Comparison of ENCODE assay signal across 26 cellular contexts in the genomic region with DNA sequence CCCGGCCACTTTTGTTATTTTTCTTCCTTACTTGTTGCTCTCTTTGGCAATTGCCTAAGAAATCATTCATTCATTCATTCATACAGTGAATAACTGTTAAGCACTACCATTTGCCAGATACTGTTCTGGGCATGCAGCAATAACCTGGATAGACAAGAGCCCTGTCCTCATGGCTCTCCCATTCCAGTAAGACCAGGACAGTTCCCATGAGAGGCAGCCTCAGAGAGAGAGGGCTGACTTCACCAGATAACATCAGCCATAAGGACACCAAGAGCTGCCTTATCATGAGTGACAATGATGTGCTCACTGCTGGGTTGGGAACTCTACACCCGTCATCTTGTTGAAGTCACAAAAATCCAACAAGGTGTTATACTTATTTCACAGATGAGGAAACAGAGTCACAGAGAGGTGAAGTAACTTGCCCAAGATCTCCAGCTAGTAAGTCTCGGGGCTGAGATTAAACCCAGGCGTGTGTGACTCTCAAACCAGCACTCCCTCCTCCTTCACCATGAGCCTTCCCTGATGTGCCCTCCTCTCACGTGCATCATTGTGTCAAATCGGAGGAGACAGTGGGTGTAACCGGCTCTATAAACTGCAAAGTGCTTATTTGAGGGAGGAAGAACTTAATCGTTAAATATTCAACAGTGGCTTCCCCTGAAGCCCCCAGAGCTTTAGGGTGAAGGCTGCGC.
"Had no signal": no experiment of that assay in that cellular context is flagged by ENCODE, and none has a peak within 500 bp of the region (broad histone marks: within the 10 kb centered on the region; RNA-seq: fewer than 3 reads in every experiment).

No MANE protein-coding gene starts in this region.

- H3K27ac Mint-ChIP-seq: activated CD4-positive, alpha-beta T cell treated with anti-CD3 and anti-CD28 coated beads, Interleukin-2, amount 10 ng/mL, durations not matched to agents 7 days and 5 days; activated CD8-positive, alpha-beta memory T cell treated with anti-CD3 and anti-CD28 coated beads, Interleukin-2, amount 10 ng/mL, durations not matched to agents 7 days and 5 days; activated CD8-positive, alpha-beta T cell treated with anti-CD3 and anti-CD28 coated beads for 36 hours; activated naive CD4-positive, alpha-beta T cell treated with anti-CD3 and anti-CD28 coated beads, Interleukin-2, amount 50 U/mL, for 24 hours; activated T-helper 1 cell treated with anti-CD3 and anti-CD28 coated beads, Interleukin-12 subunit alpha, Interleukin-12 subunit beta, Interleukin-2, Interleukin-4 antibody, amounts not matched to agents 30 ng/mL and 10 ng/mL and 1 ng/mL, durations not matched to agents 14 hours and 24 hours and 36 hours; memory B cell; nephron progenitor cell; stimulated activated effector memory CD8-positive, alpha-beta T cell treated with anti-CD3 and anti-CD28 coated beads, Interleukin-12 subunit alpha, Interleukin-12 subunit beta, amount 100 ng/mL, for 72 hours; stimulated activated naive CD8-positive, alpha-beta T cell treated with anti-CD3 and anti-CD28 coated beads, Interleukin-15, amount 100 ng/mL, for 72 hours had no signal

- H3K27me3 ChIP-seq: esophagus muscularis mucosa, gastrocnemius medialis, right lobe of liver, tibial nerve had no signal

- H3K4me1 Mint-ChIP-seq: activated CD8-positive, alpha-beta memory T cell treated with anti-CD3 and anti-CD28 coated beads, Interleukin-2, amount 10 ng/mL, durations not matched to agents 7 days and 5 days; activated naive CD4-positive, alpha-beta T cell treated with anti-CD3 and anti-CD28 coated beads, Interleukin-2, amount 50 U/mL, for 24 hours; nephron progenitor cell; stimulated activated effector memory CD8-positive, alpha-beta T cell treated with anti-CD3 and anti-CD28 coated beads, Interleukin-12 subunit alpha, Interleukin-12 subunit beta, amount 100 ng/mL, for 72 hours had no signal

- H3K36me3 ChIP-seq: esophagus muscularis mucosa, gastrocnemius medialis, heart right ventricle, right lobe of liver, tibial nerve had no signal

- H3K27ac ChIP-seq: esophagus muscularis mucosa, gastrocnemius medialis, heart right ventricle, tibial nerve, VCaP had no signal

- H3K4me3 ChIP-seq: esophagus muscularis mucosa, gastrocnemius medialis, heart right ventricle, mucosa of descending colon, tibial nerve had no signal

- H3K4me3 Mint-ChIP-seq: activated CD4-positive, alpha-beta T cell treated with anti-CD3 and anti-CD28 coated beads, Interleukin-2, amount 10 ng/mL, durations not matched to agents 7 days and 5 days; activated CD8-positive, alpha-beta memory T cell treated with anti-CD3 and anti-CD28 coated beads, Interleukin-2, amount 10 ng/mL, durations not matched to agents 7 days and 5 days; activated CD8-positive, alpha-beta T cell treated with anti-CD3 and anti-CD28 coated beads for 36 hours; activated naive CD4-positive, alpha-beta T cell treated with anti-CD3 and anti-CD28 coated beads, Interleukin-2, amount 50 U/mL, for 24 hours; activated T-helper 1 cell treated with anti-CD3 and anti-CD28 coated beads, Interleukin-12 subunit alpha, Interleukin-12 subunit beta, Interleukin-2, Interleukin-4 antibody, amounts not matched to agents 30 ng/mL and 10 ng/mL and 1 ng/mL, durations not matched to agents 14 hours and 24 hours and 36 hours; brain; memory B cell; nephron progenitor cell; stimulated activated effector memory CD8-positive, alpha-beta T cell treated with anti-CD3 and anti-CD28 coated beads, Interleukin-12 subunit alpha, Interleukin-12 subunit beta, amount 100 ng/mL, for 72 hours; stimulated activated naive CD8-positive, alpha-beta T cell treated with anti-CD3 and anti-CD28 coated beads, Interleukin-15, amount 100 ng/mL, for 72 hours had no signal

- H3K9me3 Mint-ChIP-seq: activated CD4-positive, alpha-beta T cell treated with anti-CD3 and anti-CD28 coated beads, Interleukin-2, amount 10 ng/mL, durations not matched to agents 7 days and 5 days; activated CD8-positive, alpha-beta T cell treated with anti-CD3 and anti-CD28 coated beads for 36 hours; activated naive CD4-positive, alpha-beta T cell treated with anti-CD3 and anti-CD28 coated beads, Interleukin-2, amount 50 U/mL, for 24 hours; activated T-helper 1 cell treated with anti-CD3 and anti-CD28 coated beads, Interleukin-12 subunit alpha, Interleukin-12 subunit beta, Interleukin-2, Interleukin-4 antibody, amounts not matched to agents 30 ng/mL and 10 ng/mL and 1 ng/mL, durations not matched to agents 14 hours and 24 hours and 36 hours; brain; memory B cell; stimulated activated effector memory CD8-positive, alpha-beta T cell treated with anti-CD3 and anti-CD28 coated beads, Interleukin-12 subunit alpha, Interleukin-12 subunit beta, amount 100 ng/mL, for 72 hours; stimulated activated naive CD8-positive, alpha-beta T cell treated with anti-CD3 and anti-CD28 coated beads, Interleukin-15, amount 100 ng/mL, for 72 hours had no signal

- H3K27me3 Mint-ChIP-seq: activated CD4-positive, alpha-beta T cell treated with anti-CD3 and anti-CD28 coated beads, Interleukin-2, amount 10 ng/mL, durations not matched to agents 7 days and 5 days; activated CD8-positive, alpha-beta T cell treated with anti-CD3 and anti-CD28 coated beads for 36 hours; activated naive CD4-positive, alpha-beta T cell treated with anti-CD3 and anti-CD28 coated beads, Interleukin-2, amount 50 U/mL, for 24 hours; memory B cell had no signal

- H3K9me3 ChIP-seq: esophagus muscularis mucosa, gastrocnemius medialis, heart right ventricle, mucosa of descending colon, right lobe of liver, tibial nerve had no signal

- H3K36me3 Mint-ChIP-seq: activated CD8-positive, alpha-beta memory T cell treated with anti-CD3 and anti-CD28 coated beads, Interleukin-2, amount 10 ng/mL, durations not matched to agents 7 days and 5 days; activated naive CD4-positive, alpha-beta T cell treated with anti-CD3 and anti-CD28 coated beads, Interleukin-2, amount 50 U/mL, for 24 hours; brain; memory B cell; stimulated activated effector memory CD8-positive, alpha-beta T cell treated with anti-CD3 and anti-CD28 coated beads, Interleukin-12 subunit alpha, Interleukin-12 subunit beta, amount 100 ng/mL, for 72 hours had no signal

- DNase-seq: activated CD4-positive, alpha-beta T cell treated with anti-CD3 and anti-CD28 coated beads, Interleukin-2, amount 10 ng/mL, durations not matched to agents 7 days and 5 days; activated CD4-positive, CD25-positive, alpha-beta regulatory T cell treated with anti-CD3 and anti-CD28 coated beads, Interleukin-2, amount 50 U/mL, for 72 hours; activated CD8-positive, alpha-beta memory T cell treated with anti-CD3 and anti-CD28 coated beads, Interleukin-2, amount 10 ng/mL, durations not matched to agents 7 days and 5 days; activated CD8-positive, alpha-beta T cell treated with anti-CD3 and anti-CD28 coated beads for 36 hours; activated gamma-delta T cell treated with Interleukin-2 at 50 U/mL for 16 hours; activated T-cell treated with anti-CD3 and anti-CD28 coated beads for 4 hours; effector CD8-positive, alpha-beta T cell; gastrocnemius medialis; heart right ventricle; islet precursor cell; left colon; mucosa of descending colon; nephron progenitor cell; small intestine; stimulated activated CD4-positive, alpha-beta T cell treated with anti-CD3 and anti-CD28 coated beads, Interleukin-2, amount 100 ng/mL, for 24 hours; stimulated activated naive CD8-positive, alpha-beta T cell treated with anti-CD3 and anti-CD28 coated beads, Interleukin-15, amount 100 ng/mL, for 72 hours; T-helper 2 cell had no signal

- H3K4me1 ChIP-seq: gastrocnemius medialis had no signal
